ENCODE assay signal across 1 cellular context in the genomic region with DNA sequence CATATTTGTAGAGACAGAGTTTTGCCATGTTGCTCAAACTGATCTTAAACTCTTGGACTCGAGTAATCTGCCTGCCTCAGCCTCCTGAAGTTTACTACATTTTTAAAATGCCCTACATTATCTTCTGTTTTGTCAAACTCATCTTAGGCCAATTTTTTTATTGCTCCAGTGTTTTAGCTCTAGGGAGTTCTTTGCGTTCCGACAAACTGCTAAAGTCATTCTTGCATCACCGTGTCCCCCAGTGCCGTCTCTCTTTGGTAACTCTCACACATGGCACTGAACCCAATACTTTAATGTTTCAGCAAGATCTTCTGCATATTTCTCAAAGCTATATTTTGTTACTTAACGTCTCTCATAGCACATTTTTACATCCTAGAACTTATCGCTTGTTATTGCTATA.
TF ChIP-seq lines count a peak whose summit lies in the region.

No MANE protein-coding gene starts in this region.

TF ChIP-seq in GM23338, 12 proteins besides CTCF, POLR2A, EP300 and RAD21 (continued from another document):
- TF ChIP-seq, protein P1, sequence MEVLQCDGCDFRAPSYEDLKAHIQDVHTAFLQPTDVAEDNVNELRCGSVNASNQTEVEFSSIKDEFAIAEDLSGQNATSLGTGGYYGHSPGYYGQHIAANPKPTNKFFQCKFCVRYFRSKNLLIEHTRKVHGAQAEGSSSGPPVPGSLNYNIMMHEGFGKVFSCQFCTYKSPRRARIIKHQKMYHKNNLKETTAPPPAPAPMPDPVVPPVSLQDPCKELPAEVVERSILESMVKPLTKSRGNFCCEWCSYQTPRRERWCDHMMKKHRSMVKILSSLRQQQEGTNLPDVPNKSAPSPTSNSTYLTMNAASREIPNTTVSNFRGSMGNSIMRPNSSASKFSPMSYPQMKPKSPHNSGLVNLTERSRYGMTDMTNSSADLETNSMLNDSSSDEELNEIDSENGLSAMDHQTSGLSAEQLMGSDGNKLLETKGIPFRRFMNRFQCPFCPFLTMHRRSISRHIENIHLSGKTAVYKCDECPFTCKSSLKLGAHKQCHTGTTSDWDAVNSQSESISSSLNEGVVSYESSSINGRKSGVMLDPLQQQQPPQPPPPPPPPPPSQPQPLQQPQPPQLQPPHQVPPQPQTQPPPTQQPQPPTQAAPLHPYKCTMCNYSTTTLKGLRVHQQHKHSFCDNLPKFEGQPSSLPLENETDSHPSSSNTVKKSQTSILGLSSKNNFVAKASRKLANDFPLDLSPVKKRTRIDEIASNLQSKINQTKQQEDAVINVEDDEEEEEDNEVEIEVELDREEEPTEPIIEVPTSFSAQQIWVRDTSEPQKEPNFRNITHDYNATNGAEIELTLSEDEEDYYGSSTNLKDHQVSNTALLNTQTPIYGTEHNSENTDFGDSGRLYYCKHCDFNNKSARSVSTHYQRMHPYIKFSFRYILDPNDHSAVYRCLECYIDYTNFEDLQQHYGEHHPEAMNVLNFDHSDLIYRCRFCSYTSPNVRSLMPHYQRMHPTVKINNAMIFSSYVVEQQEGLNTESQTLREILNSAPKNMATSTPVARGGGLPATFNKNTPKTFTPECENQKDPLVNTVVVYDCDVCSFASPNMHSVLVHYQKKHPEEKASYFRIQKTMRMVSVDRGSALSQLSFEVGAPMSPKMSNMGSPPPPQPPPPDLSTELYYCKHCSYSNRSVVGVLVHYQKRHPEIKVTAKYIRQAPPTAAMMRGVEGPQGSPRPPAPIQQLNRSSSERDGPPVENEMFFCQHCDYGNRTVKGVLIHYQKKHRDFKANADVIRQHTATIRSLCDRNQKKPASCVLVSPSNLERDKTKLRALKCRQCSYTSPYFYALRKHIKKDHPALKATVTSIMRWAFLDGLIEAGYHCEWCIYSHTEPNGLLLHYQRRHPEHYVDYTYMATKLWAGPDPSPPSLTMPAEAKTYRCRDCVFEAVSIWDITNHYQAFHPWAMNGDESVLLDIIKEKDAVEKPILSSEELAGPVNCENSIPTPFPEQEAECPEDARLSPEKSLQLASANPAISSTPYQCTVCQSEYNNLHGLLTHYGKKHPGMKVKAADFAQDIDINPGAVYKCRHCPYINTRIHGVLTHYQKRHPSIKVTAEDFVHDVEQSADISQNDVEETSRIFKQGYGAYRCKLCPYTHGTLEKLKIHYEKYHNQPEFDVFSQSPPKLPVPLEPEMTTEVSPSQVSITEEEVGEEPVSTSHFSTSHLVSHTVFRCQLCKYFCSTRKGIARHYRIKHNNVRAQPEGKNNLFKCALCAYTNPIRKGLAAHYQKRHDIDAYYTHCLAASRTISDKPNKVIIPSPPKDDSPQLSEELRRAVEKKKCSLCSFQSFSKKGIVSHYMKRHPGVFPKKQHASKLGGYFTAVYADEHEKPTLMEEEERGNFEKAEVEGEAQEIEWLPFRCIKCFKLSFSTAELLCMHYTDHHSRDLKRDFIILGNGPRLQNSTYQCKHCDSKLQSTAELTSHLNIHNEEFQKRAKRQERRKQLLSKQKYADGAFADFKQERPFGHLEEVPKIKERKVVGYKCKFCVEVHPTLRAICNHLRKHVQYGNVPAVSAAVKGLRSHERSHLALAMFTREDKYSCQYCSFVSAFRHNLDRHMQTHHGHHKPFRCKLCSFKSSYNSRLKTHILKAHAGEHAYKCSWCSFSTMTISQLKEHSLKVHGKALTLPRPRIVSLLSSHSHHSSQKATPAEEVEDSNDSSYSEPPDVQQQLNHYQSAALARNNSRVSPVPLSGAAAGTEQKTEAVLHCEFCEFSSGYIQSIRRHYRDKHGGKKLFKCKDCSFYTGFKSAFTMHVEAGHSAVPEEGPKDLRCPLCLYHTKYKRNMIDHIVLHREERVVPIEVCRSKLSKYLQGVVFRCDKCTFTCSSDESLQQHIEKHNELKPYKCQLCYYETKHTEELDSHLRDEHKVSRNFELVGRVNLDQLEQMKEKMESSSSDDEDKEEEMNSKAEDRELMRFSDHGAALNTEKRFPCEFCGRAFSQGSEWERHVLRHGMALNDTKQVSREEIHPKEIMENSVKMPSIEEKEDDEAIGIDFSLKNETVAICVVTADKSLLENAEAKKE (CRISPR knock-in tag; IDR thresholded peaks at IDR 0.05), result no peak
- no peak for TF ChIP-seq JUNB (IDR thresholded peaks at IDR 0.05; ENCODE audit: unreplicated experiment)
